In genomic region chr7:133650487-133651292, GRCh38 we compare ENCODE assay signal across 18 cellular contexts.
A peak's percentile ranks its signal among the peaks of the same experiment; 100 is the strongest.
DNase-seq lines count a peak whose midpoint lies in the region; ATAC-seq, FAIRE-seq and TF ChIP-seq lines count a peak whose summit lies in the region.
"Had no signal": no experiment of that assay in that cellular context is flagged by ENCODE, and none has a peak within 500 bp of the region (broad histone marks: within the 10 kb centered on the region; RNA-seq: fewer than 3 reads in every experiment).

No MANE protein-coding gene starts in this region.

- H3K4me3 ChIP-seq in choroid plexus epithelial cell (ENCODE audit: low read depth, low read length) (no peak overlapping the region), lower lobe of right lung (no peak overlapping the region), HepG2 (replicated peaks in 1 of 3; ENCODE audit: insufficient read depth in 1 of 3, low read depth in 2 of 3, low read length in 3 of 3) (no peak overlapping the region), pancreas (no peak overlapping the region)

- no peak for TF ChIP-seq POLR2A in HepG2 (IDR thresholded peaks at IDR 0.05; ENCODE audit: insufficient read depth in 1 of 2, low read depth in 2 of 2, low read length in 2 of 2)

- H3K27me3 ChIP-seq in lower lobe of right lung (ENCODE audit: low read depth) (no peaks in the 10 kb centered on the region), HepG2 (ENCODE audit: control insufficient read depth in 1 of 2, insufficient read depth in 2 of 2, low read length in 2 of 2) (no peaks in the 10 kb centered on the region), pancreas (no peaks in the 10 kb centered on the region)

- TF ChIP-seq CTCF in choroid plexus epithelial cell (conservative IDR thresholded peaks at IDR 0.05; ENCODE audit: low read depth, low read length) (no peak), lower lobe of right lung (IDR thresholded peaks at IDR 0.05) (no peak), HepG2 (CRISPR knock-in tag; IDR thresholded peaks at IDR 0.05) (no peak), pancreas (IDR thresholded peaks at IDR 0.05) (no peak)

- TF ChIP-seq EP300 in HepG2 (IDR thresholded peaks at IDR 0.05; ENCODE audit: low read depth in 2 of 2, low read length in 2 of 2) (no peak), HepG2 (CRISPR knock-in tag; IDR thresholded peaks at IDR 0.05; ENCODE audit: borderline replicate concordance) (no peak)

- no peak overlapping the region for H3K4me2 ChIP-seq in HepG2 (ENCODE audit: low read depth, low read length)

- intact Hi-C loops in lower lobe of right lung (cut with DNase I), result no loop called here
- intact Hi-C loops in HepG2 (cut with micrococcal nuclease; ENCODE audit: unreplicated experiment), result no loop called here
- intact Hi-C loops in pancreas (cut with DNase I), result no loop called here

- H3K27ac ChIP-seq in lower lobe of right lung (no peak overlapping the region), HepG2 (ENCODE audit: extremely low read length, insufficient read depth, low read length) (no peak overlapping the region), pancreas (no peak overlapping the region)
- H3K27ac ChIP-seq: parathyroid adenoma had no signal

- H3K79me2 ChIP-seq in HepG2 (ENCODE audit: insufficient read depth, low read length), result no peaks in the 10 kb centered on the region
- H3K79me2 ChIP-seq: parathyroid adenoma had no signal

- CTCF ChIA-PET in HepG2 (lab: Yijun Ruan, JAX; ENCODE audit: low intra/inter-chr PET ratio, low total read pairs), result no interaction called here

- POLR2A ChIA-PET in HepG2 (lab: Yijun Ruan, JAX), result no interaction called here

- H3K9me3 ChIP-seq in lower lobe of right lung (no peaks in the 10 kb centered on the region), HepG2 (ENCODE audit: low read length) (no peaks in the 10 kb centered on the region), pancreas (no peaks in the 10 kb centered on the region)

- in situ Hi-C loops in HepG2 (cut with HindIII; ENCODE audit: extremely low pct_ligation_motif_present, low pct_unique_long_range_greater_than_20kb), result no loop called here

- no TSS peak for BruUV-seq in HepG2 (replicated peaks; lab: Mats Ljungman, UMichigan)

- ATAC-seq in lower lobe of right lung (peak; percentile 53 to 56), GM21576 (IDR thresholded peaks at IDR 0.05; ENCODE audit: unreplicated experiment) (no peak), HepG2 (no peak), pancreas (no peak)
- ATAC-seq: Panc1 had no signal

- 92% methylated on average over 5 of the region's 5 CpGs for WGBS in HepG2 (ENCODE audit: low lambda C conversion rate)
- WGBS in pancreas, 2 donors, result 91 to 92% methylated on average over 5 of the region's 5 CpGs

- no peak overlapping the region for H2AFZ ChIP-seq in HepG2 (ENCODE audit: low read length)
- H2AFZ ChIP-seq: parathyroid adenoma had no signal

- FAIRE-seq in HepG2 (lab: Jason Lieb, UNC) (no peak), pancreas (lab: Jason Lieb, UNC) (no peak)

- DNase-seq in CD1c-positive myeloid dendritic cell (ENCODE audit: extremely low spot score) (peak; percentile 32), MV-4-11 (lab: John Stamatoyannopoulos, UW) (peak; percentile 87), choroid plexus epithelial cell (ENCODE audit: low read depth) (peak; percentile 53), lower lobe of right lung (no peak), HepG2 (ENCODE audit: low spot score) (no peak), DMS114 treated with DMSO at 0.1 percent for 48 hours (lab: John Stamatoyannopoulos, UW; ENCODE audit: unreplicated experiment) (no peak), pancreas (no peak)
- DNase-seq: activated CD4-positive, alpha-beta T cell treated with anti-CD3 and anti-CD28 coated beads, Interleukin-2, amount 50 U/mL, for 1 hour; activated naive CD4-positive, alpha-beta T cell treated with anti-CD3 and anti-CD28 coated beads, Interleukin-2, amount 50 U/mL, for 16 hours; activated T-cell treated with anti-CD3 and anti-CD28 coated beads, Interleukin-2, amount 50 U/mL, for 1 hour; left cardiac atrium; NCI-H1048; NCI-H2081; stimulated activated CD4-positive, alpha-beta T cell treated with anti-CD3 and anti-CD28 coated beads, Interleukin-4, amount 100 ng/mL, for 1 hour; SW 1271 had no signal

- no peak for TF ChIP-seq RAD21 in HepG2 (CRISPR knock-in tag; IDR thresholded peaks at IDR 0.05)

- H3K36me3 ChIP-seq in lower lobe of right lung, result no peaks in the 10 kb centered on the region
- H3K36me3 ChIP-seq in HepG2 (replicated peaks in 1 of 2; ENCODE audit: control insufficient read depth in 1 of 2, insufficient read depth in 2 of 2, low read length in 2 of 2), result no peaks in the 10 kb centered on the region
- H3K36me3 ChIP-seq in pancreas, result no peaks in the 10 kb centered on the region

- H3K9ac ChIP-seq in HepG2 (ENCODE audit: insufficient read depth, low read depth, low read length), result no peak overlapping the region
- H3K9ac ChIP-seq: parathyroid adenoma had no signal

- no peaks in the 10 kb centered on the region for H4K20me1 ChIP-seq in HepG2 (ENCODE audit: insufficient read depth, low read length)

- H3K4me1 ChIP-seq in lower lobe of right lung, result peaks cover 20% of the 10 kb centered on the region
- peaks cover 8% of the 10 kb centered on the region for H3K4me1 ChIP-seq in HepG2 (ENCODE audit: insufficient read depth, low read length)
- H3K4me1 ChIP-seq in pancreas, result peaks cover 0 to 9% (median 9%) of the 10 kb centered on the region in 3 donors
- H3K4me1 ChIP-seq: parathyroid adenoma had no signal

TF ChIP-seq in HepG2, 621 proteins besides CTCF, POLR2A, EP300 and RAD21 (continues in another document):
- no peak for TF ChIP-seq ZHX2 (IDR thresholded peaks at IDR 0.05; ENCODE audit: low read depth)
- TF ChIP-seq ZHX2 (CRISPR knock-in tag; IDR thresholded peaks at IDR 0.05; ENCODE audit: borderline replicate concordance), result no peak
- TF ChIP-seq ZBTB26 (CRISPR knock-in tag; IDR thresholded peaks at IDR 0.05; ENCODE audit: borderline replicate concordance), result no peak
- TF ChIP-seq MYPOP (CRISPR knock-in tag; IDR thresholded peaks at IDR 0.05), result no peak

Comparison
In these comparisons a context has a peak if more than half of its experiments do, and no peak if none do; other contexts are left out.
1. DNase-seq: peak in CD1c-positive myeloid dendritic cell (single experiment), MV-4-11 (single experiment) and choroid plexus epithelial cell (single experiment); none in lower lobe of right lung (single experiment), HepG2 (single experiment), DMS114 treated with DMSO at 0.1 percent for 48 hours (single experiment) and pancreas (0 of 6).
2. ATAC-seq: peak in lower lobe of right lung (2 of 2); none in GM21576 (single experiment), HepG2 (single experiment) and pancreas (0 of 4).